1 cellular context compared by ENCODE assay signal in the genomic region with DNA sequence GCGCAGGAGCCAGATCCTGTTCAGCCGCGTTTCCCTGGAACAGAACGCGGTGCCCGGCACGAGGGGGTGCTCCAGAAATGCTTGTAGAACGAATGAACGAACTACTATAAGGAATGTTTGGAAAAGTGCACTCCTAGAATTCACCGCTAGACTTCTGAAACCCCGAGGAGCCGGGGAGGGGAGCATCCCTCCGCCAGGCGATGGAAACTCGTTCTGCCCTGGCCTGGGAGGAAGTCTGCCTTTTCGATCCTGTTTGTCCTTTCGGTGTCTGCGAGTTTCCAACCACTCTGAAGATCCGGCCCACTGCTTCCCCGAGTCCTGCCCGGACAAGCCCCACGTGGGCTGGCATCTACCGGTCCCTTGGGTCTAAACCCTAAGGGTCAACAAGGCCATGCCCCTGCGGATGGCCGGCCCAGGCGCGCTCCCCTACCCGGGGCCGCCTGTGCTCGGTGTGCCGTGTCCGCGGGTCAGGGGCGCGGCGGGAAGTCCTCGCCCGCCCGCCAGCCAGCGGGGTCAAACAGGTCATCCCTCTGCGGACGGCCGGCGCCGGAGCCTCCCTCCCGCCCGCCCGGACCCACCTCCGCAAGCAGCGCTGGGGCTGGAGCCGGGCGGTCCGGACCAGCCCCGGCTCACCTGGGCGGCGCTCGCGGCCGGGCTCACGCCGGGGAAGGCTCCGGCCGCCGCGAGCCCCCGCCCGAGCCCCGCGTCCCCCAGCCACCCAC.
TF ChIP-seq lines count a peak whose summit lies in the region.

No MANE protein-coding gene starts in this region.

TF ChIP-seq in HepG2, 621 proteins besides CTCF, POLR2A, EP300 and RAD21 (continued from another document and continues in another):
- TF ChIP-seq, protein P1, sequence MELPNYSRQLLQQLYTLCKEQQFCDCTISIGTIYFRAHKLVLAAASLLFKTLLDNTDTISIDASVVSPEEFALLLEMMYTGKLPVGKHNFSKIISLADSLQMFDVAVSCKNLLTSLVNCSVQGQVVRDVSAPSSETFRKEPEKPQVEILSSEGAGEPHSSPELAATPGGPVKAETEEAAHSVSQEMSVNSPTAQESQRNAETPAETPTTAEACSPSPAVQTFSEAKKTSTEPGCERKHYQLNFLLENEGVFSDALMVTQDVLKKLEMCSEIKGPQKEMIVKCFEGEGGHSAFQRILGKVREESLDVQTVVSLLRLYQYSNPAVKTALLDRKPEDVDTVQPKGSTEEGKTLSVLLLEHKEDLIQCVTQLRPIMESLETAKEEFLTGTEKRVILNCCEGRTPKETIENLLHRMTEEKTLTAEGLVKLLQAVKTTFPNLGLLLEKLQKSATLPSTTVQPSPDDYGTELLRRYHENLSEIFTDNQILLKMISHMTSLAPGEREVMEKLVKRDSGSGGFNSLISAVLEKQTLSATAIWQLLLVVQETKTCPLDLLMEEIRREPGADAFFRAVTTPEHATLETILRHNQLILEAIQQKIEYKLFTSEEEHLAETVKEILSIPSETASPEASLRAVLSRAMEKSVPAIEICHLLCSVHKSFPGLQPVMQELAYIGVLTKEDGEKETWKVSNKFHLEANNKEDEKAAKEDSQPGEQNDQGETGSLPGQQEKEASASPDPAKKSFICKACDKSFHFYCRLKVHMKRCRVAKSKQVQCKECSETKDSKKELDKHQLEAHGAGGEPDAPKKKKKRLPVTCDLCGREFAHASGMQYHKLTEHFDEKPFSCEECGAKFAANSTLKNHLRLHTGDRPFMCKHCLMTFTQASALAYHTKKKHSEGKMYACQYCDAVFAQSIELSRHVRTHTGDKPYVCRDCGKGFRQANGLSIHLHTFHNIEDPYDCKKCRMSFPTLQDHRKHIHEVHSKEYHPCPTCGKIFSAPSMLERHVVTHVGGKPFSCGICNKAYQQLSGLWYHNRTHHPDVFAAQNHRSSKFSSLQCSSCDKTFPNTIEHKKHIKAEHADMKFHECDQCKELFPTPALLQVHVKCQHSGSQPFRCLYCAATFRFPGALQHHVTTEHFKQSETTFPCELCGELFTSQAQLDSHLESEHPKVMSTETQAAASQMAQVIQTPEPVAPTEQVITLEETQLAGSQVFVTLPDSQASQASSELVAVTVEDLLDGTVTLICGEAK (IDR thresholded peaks at IDR 0.05): no peak
- TF ChIP-seq, protein P1 (CRISPR knock-in tag; IDR thresholded peaks at IDR 0.05): peak; percentile 38; the same call in 1 of the 2 replicates
- TF ChIP-seq ZNF383 (CRISPR knock-in tag; IDR thresholded peaks at IDR 0.05; ENCODE audit: borderline replicate concordance): 0 out of 2 replicates have a peak, but pooled peaks have one; percentile 30
- TF ChIP-seq ZC3H4 (CRISPR knock-in tag; IDR thresholded peaks at IDR 0.05; ENCODE audit: borderline replicate concordance): no peak
- TF ChIP-seq ARID5B (CRISPR knock-in tag; IDR thresholded peaks at IDR 0.05): no peak
- TF ChIP-seq, protein P2, sequence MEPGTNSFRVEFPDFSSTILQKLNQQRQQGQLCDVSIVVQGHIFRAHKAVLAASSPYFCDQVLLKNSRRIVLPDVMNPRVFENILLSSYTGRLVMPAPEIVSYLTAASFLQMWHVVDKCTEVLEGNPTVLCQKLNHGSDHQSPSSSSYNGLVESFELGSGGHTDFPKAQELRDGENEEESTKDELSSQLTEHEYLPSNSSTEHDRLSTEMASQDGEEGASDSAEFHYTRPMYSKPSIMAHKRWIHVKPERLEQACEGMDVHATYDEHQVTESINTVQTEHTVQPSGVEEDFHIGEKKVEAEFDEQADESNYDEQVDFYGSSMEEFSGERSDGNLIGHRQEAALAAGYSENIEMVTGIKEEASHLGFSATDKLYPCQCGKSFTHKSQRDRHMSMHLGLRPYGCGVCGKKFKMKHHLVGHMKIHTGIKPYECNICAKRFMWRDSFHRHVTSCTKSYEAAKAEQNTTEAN (CRISPR knock-in tag; conservative IDR thresholded peaks at IDR 0.05): no peak
- TF ChIP-seq, protein P3, sequence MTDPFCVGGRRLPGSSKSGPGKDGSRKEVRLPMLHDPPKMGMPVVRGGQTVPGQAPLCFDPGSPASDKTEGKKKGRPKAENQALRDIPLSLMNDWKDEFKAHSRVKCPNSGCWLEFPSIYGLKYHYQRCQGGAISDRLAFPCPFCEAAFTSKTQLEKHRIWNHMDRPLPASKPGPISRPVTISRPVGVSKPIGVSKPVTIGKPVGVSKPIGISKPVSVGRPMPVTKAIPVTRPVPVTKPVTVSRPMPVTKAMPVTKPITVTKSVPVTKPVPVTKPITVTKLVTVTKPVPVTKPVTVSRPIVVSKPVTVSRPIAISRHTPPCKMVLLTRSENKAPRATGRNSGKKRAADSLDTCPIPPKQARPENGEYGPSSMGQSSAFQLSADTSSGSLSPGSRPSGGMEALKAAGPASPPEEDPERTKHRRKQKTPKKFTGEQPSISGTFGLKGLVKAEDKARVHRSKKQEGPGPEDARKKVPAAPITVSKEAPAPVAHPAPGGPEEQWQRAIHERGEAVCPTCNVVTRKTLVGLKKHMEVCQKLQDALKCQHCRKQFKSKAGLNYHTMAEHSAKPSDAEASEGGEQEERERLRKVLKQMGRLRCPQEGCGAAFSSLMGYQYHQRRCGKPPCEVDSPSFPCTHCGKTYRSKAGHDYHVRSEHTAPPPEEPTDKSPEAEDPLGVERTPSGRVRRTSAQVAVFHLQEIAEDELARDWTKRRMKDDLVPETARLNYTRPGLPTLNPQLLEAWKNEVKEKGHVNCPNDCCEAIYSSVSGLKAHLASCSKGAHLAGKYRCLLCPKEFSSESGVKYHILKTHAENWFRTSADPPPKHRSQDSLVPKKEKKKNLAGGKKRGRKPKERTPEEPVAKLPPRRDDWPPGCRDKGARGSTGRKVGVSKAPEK (CRISPR knock-in tag; IDR thresholded peaks at IDR 0.05; ENCODE audit: borderline replicate concordance): peak; percentile 48; the same call in 1 of the 2 replicates
- no peak for TF ChIP-seq SATB2 (CRISPR knock-in tag; IDR thresholded peaks at IDR 0.05)
- no peak for TF ChIP-seq ATM (IDR thresholded peaks at IDR 0.05; ENCODE audit: borderline replicate concordance)
- TF ChIP-seq, protein P4, sequence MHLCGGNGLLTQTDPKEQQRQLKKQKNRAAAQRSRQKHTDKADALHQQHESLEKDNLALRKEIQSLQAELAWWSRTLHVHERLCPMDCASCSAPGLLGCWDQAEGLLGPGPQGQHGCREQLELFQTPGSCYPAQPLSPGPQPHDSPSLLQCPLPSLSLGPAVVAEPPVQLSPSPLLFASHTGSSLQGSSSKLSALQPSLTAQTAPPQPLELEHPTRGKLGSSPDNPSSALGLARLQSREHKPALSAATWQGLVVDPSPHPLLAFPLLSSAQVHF (CRISPR knock-in tag; IDR thresholded peaks at IDR 0.05): no peak
- no peak for TF ChIP-seq ZNF670 (CRISPR knock-in tag; IDR thresholded peaks at IDR 0.05; ENCODE audit: borderline replicate concordance)
- no peak for TF ChIP-seq LCORL (IDR thresholded peaks at IDR 0.05)
- TF ChIP-seq LCORL (CRISPR knock-in tag; IDR thresholded peaks at IDR 0.05): no peak
- TF ChIP-seq RORA (CRISPR knock-in tag; IDR thresholded peaks at IDR 0.05): no peak
- TF ChIP-seq SUZ12 (IDR thresholded peaks at IDR 0.05; ENCODE audit: low read depth, low read length): 0 out of 2 replicates have a peak, but pooled peaks have one; percentile 10
- no peak for TF ChIP-seq SP4 (CRISPR knock-in tag; IDR thresholded peaks at IDR 0.05)
- TF ChIP-seq, protein P5, sequence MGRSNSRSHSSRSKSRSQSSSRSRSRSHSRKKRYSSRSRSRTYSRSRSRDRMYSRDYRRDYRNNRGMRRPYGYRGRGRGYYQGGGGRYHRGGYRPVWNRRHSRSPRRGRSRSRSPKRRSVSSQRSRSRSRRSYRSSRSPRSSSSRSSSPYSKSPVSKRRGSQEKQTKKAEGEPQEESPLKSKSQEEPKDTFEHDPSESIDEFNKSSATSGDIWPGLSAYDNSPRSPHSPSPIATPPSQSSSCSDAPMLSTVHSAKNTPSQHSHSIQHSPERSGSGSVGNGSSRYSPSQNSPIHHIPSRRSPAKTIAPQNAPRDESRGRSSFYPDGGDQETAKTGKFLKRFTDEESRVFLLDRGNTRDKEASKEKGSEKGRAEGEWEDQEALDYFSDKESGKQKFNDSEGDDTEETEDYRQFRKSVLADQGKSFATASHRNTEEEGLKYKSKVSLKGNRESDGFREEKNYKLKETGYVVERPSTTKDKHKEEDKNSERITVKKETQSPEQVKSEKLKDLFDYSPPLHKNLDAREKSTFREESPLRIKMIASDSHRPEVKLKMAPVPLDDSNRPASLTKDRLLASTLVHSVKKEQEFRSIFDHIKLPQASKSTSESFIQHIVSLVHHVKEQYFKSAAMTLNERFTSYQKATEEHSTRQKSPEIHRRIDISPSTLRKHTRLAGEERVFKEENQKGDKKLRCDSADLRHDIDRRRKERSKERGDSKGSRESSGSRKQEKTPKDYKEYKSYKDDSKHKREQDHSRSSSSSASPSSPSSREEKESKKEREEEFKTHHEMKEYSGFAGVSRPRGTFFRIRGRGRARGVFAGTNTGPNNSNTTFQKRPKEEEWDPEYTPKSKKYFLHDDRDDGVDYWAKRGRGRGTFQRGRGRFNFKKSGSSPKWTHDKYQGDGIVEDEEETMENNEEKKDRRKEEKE (IDR thresholded peaks at IDR 0.05): no peak
- TF ChIP-seq JARID2 (CRISPR knock-in tag; IDR thresholded peaks at IDR 0.05; ENCODE audit: insufficient replicate concordance): no peak
- no peak for TF ChIP-seq AGO1 (IDR thresholded peaks at IDR 0.05; ENCODE audit: low read depth, low read length, poor library complexity, severe bottlenecking)
- no peak for TF ChIP-seq KAT2B (IDR thresholded peaks at IDR 0.05; ENCODE audit: borderline replicate concordance, low read depth, low read length)
- TF ChIP-seq TAF1 (CRISPR knock-in tag; IDR thresholded peaks at IDR 0.05): no peak; the same call in 1 of the 2 replicates
- TF ChIP-seq ARNTL (CRISPR knock-in tag; IDR thresholded peaks at IDR 0.05): no peak
- peak; percentile 38; the same call in 1 of the 2 replicates for TF ChIP-seq ZNF552 (CRISPR knock-in tag; IDR thresholded peaks at IDR 0.05; ENCODE audit: borderline replicate concordance)
- TF ChIP-seq ZFX (CRISPR knock-in tag; IDR thresholded peaks at IDR 0.05; ENCODE audit: low read depth): peak; percentile 46; the same call in 1 of the 2 replicates
- TF ChIP-seq SP1 (IDR thresholded peaks at IDR 0.05): no peak
- TF ChIP-seq SP1 (CRISPR knock-in tag; IDR thresholded peaks at IDR 0.05): no peak
- TF ChIP-seq, protein P6, sequence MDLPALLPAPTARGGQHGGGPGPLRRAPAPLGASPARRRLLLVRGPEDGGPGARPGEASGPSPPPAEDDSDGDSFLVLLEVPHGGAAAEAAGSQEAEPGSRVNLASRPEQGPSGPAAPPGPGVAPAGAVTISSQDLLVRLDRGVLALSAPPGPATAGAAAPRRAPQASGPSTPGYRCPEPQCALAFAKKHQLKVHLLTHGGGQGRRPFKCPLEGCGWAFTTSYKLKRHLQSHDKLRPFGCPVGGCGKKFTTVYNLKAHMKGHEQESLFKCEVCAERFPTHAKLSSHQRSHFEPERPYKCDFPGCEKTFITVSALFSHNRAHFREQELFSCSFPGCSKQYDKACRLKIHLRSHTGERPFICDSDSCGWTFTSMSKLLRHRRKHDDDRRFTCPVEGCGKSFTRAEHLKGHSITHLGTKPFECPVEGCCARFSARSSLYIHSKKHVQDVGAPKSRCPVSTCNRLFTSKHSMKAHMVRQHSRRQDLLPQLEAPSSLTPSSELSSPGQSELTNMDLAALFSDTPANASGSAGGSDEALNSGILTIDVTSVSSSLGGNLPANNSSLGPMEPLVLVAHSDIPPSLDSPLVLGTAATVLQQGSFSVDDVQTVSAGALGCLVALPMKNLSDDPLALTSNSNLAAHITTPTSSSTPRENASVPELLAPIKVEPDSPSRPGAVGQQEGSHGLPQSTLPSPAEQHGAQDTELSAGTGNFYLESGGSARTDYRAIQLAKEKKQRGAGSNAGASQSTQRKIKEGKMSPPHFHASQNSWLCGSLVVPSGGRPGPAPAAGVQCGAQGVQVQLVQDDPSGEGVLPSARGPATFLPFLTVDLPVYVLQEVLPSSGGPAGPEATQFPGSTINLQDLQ (CRISPR knock-in tag; IDR thresholded peaks at IDR 0.05): no peak
- no peak for TF ChIP-seq NKX3-1 (CRISPR knock-in tag; IDR thresholded peaks at IDR 0.05)
- no peak for TF ChIP-seq MEIS2 (CRISPR knock-in tag; IDR thresholded peaks at IDR 0.05)
